In genomic region chr7:91089382-91089963, GRCh38 we compare ENCODE assay signal across 8 cellular contexts.
DNase-seq lines count a peak whose midpoint lies in the region; ATAC-seq and TF ChIP-seq lines count a peak whose summit lies in the region.

No MANE protein-coding gene starts in this region.

- H2AFZ ChIP-seq in PC-9: no peak overlapping the region

- H3K4me3 ChIP-seq in PC-9 (no peak overlapping the region), endocrine pancreas (ENCODE audit: control insufficient read depth, insufficient read depth, low read length) (peak overlapping the region; percentile 78)
- no peak overlapping the region for H3K4me3 ChIP-seq in naive thymus-derived CD4-positive, alpha-beta T cell (ENCODE audit: low read length)

- H3K9me3 ChIP-seq in PC-9 (ENCODE audit: insufficient read depth, low read depth) (no peaks in the 10 kb centered on the region), endocrine pancreas (ENCODE audit: control insufficient read depth, low read length) (no peaks in the 10 kb centered on the region)
- no peaks in the 10 kb centered on the region for H3K9me3 ChIP-seq in naive thymus-derived CD4-positive, alpha-beta T cell (ENCODE audit: control insufficient read depth in 2 of 3, low read length in 3 of 3)

- BruUV-seq in PC-9 (replicated peaks; lab: Mats Ljungman, UMichigan): no TSS peak

- peaks cover 0 to 9% (median 0%) of the 10 kb centered on the region in 5 donors for H3K27me3 Mint-ChIP-seq in naive thymus-derived CD4-positive, alpha-beta T cell

- no peaks in the 10 kb centered on the region for H3K36me3 ChIP-seq in PC-9 (ENCODE audit: low read depth)
- H3K36me3 ChIP-seq in endocrine pancreas (ENCODE audit: control insufficient read depth, insufficient read depth, low read length): no peaks in the 10 kb centered on the region
- H3K36me3 ChIP-seq in naive thymus-derived CD4-positive, alpha-beta T cell (ENCODE audit: control insufficient read depth in 2 of 3, insufficient read depth in 3 of 3, low read length in 3 of 3): no peaks in the 10 kb centered on the region

- no peaks in the 10 kb centered on the region for H4K20me1 ChIP-seq in PC-9 (ENCODE audit: insufficient read depth)

- H3K36me3 Mint-ChIP-seq in naive thymus-derived CD4-positive, alpha-beta T cell: peaks cover 0 to 3% (median 0%) of the 10 kb centered on the region in 5 donors

- intact Hi-C loops in PC-9 (cut with micrococcal nuclease; ENCODE audit: unreplicated experiment): loop anchor here (1.0 kb wide), 4 partner anchors 175 to 791 kb away; partner anchors contain the start of genes FZD1 and MTERF1
- intact Hi-C loops in naive thymus-derived CD4-positive, alpha-beta T cell (cut with micrococcal nuclease): loop anchor here (1.0 to 10.0 kb wide), 9 partner anchors 175 to 1438 kb away; partner anchors contain the start of genes FZD1 (in 2 of the 2), GATAD1 (in 2 of the 2), AKAP9 (in 1 of the 2) and ANKIB1 (in 1 of the 2)

- H3K27me3 ChIP-seq in PC-9 (ENCODE audit: insufficient read depth, low read depth): no peaks in the 10 kb centered on the region
- H3K27me3 ChIP-seq in endocrine pancreas (ENCODE audit: control insufficient read depth, insufficient read depth, low read length): no peaks in the 10 kb centered on the region
- no peaks in the 10 kb centered on the region for H3K27me3 ChIP-seq in naive thymus-derived CD4-positive, alpha-beta T cell (ENCODE audit: control insufficient read depth in 2 of 2, insufficient read depth in 2 of 2, low read length in 2 of 2)

- peak; percentile 84 for TF ChIP-seq CTCF in PC-9 (conservative IDR thresholded peaks at IDR 0.05)

- H3K4me1 ChIP-seq in PC-9 (replicated peaks; ENCODE audit: insufficient read depth) (no peaks in the 10 kb centered on the region), endocrine pancreas (ENCODE audit: control insufficient read depth, insufficient read depth, low read length) (no peaks in the 10 kb centered on the region)
- H3K4me1 ChIP-seq in naive thymus-derived CD4-positive, alpha-beta T cell (ENCODE audit: control insufficient read depth in 2 of 2, insufficient read depth in 2 of 2, low read length in 2 of 2): peaks cover 0 to 12% of the 10 kb centered on the region in 2 donors

- H3K4me2 ChIP-seq in PC-9: peak overlapping the region; percentile 45; the same call in 1 of the 2 replicates

- peak; percentile 56 for ATAC-seq in GM19372 (IDR thresholded peaks at IDR 0.05; ENCODE audit: low read depth, unreplicated experiment)
- ATAC-seq in naive thymus-derived CD4-positive, alpha-beta T cell: peak; percentile 78

- no peak overlapping the region for H3K27ac ChIP-seq in PC-9
- H3K27ac ChIP-seq in naive thymus-derived CD4-positive, alpha-beta T cell (ENCODE audit: low read depth, low read length): no peak overlapping the region

- H3K4me1 Mint-ChIP-seq in naive thymus-derived CD4-positive, alpha-beta T cell: peaks cover 14 to 36% (median 29%) of the 10 kb centered on the region in 7 donors

- H3K79me2 ChIP-seq in PC-9 (ENCODE audit: low read depth): no peaks in the 10 kb centered on the region

- no peaks in the 10 kb centered on the region for H3K9me2 ChIP-seq in PC-9 (ENCODE audit: insufficient read depth)

- H3K27ac Mint-ChIP-seq in naive thymus-derived CD4-positive, alpha-beta T cell: peak overlapping the region in 4 of 9 donors; percentile 0 to 29 (median 12)

- no peak overlapping the region for H3K9ac ChIP-seq in endocrine pancreas (ENCODE audit: control insufficient read depth, insufficient read depth, low read length)

- H3K9me3 Mint-ChIP-seq in naive thymus-derived CD4-positive, alpha-beta T cell: no peaks in the 10 kb centered on the region

- DNase-seq in Caki2 (ENCODE audit: low read depth): peak; percentile 42
- DNase-seq in HuH-7 (ENCODE audit: low spot score): peak; percentile 10
- peak in 1 of 2 experiments; percentile 19 for DNase-seq in PC-9
- peak in 6 of 9 donors; percentile 33 to 52 (median 38) for DNase-seq in naive thymus-derived CD4-positive, alpha-beta T cell
- DNase-seq in OCI-M2 (lab: John Stamatoyannopoulos, UW; ENCODE audit: unreplicated experiment): no peak
- DNase-seq in mesenteric fat pad (ENCODE audit: low spot score): no peak

- POLR2A ChIA-PET in PC-9 (lab: Charles Lee; ENCODE audit: unreplicated experiment): no interaction called here
- POLR2A ChIA-PET in naive thymus-derived CD4-positive, alpha-beta T cell (lab: Charles Lee): no interaction called here

- H3F3A ChIP-seq in PC-9 (ENCODE audit: insufficient read depth, low read depth): no peaks in the 10 kb centered on the region

- CTCF ChIA-PET in PC-9 (lab: Charles Lee): interaction anchor here (0.6 to 0.7 kb wide), 3 partner anchors 668 to 1365 kb away, joined by 3 read pairs; no protein-coding TSS in a partner anchor
- CTCF ChIA-PET in naive thymus-derived CD4-positive, alpha-beta T cell (lab: Charles Lee): interaction anchor here (0.6 to 1.6 kb wide), 3 partner anchors 11 to 516 kb away, joined by 3 read pairs; no protein-coding TSS in a partner anchor

- H3K4me3 Mint-ChIP-seq in naive thymus-derived CD4-positive, alpha-beta T cell: peak overlapping the region; percentile 2 to 71 (median 43)

- in situ Hi-C loops in Caki2 (cut with HindIII; ENCODE audit: low pct_unique_long_range_greater_than_20kb, low sequenced_read_pairs): no loop called here

Comparison
In these comparisons a context has a peak if more than half of its experiments do, and no peak if none do; other contexts are left out.
1. DNase-seq: peak in Caki2 (single experiment), HuH-7 (single experiment) and naive thymus-derived CD4-positive, alpha-beta T cell (6 of 9); none in OCI-M2 (single experiment) and mesenteric fat pad (single experiment).